ENCODE assay signal across 19 cellular contexts in genomic region chr6:129047834-129048233, GRCh38.
DNase-seq lines count a peak whose midpoint lies in the region; ATAC-seq and TF ChIP-seq lines count a peak whose summit lies in the region.
"Had no signal": no experiment of that assay in that cellular context is flagged by ENCODE, and none has a peak within 500 bp of the region (broad histone marks: within the 10 kb centered on the region; RNA-seq: fewer than 3 reads in every experiment).

No MANE protein-coding gene starts in this region.

- no peaks in the 10 kb centered on the region for H3K9me3 ChIP-seq in right cardiac atrium (ENCODE audit: control insufficient read depth, low read length)
- no peaks in the 10 kb centered on the region for H3K9me3 ChIP-seq in H9 (ENCODE audit: control insufficient read depth, low read depth, low read length)

- 65% methylated on average over 3 of the region's 3 CpGs for WGBS in right cardiac atrium
- WGBS in H9 (ENCODE audit: extremely low coverage, insufficient read length, low lambda C conversion rate) = no CpG with 5 or more reads among the region's 3 CpGs

- no peak overlapping the region for H3K23ac ChIP-seq in H9 (ENCODE audit: insufficient read length, low read depth, low read length)

- no peaks in the 10 kb centered on the region for H4K20me1 ChIP-seq in H9 (ENCODE audit: control insufficient read depth, insufficient read depth, insufficient read length)
- H4K20me1 ChIP-seq: BLaER1 had no signal

- H3K27ac Mint-ChIP-seq in H9 = no peak overlapping the region
- H3K27ac Mint-ChIP-seq: B cell; CD4-positive, CD25-positive, alpha-beta regulatory T cell; CD8-positive, alpha-beta T cell; GM23338; HFFc6 had no signal

- H3K36me3 Mint-ChIP-seq in H9 (ENCODE audit: insufficient read depth in 1 of 3, low read depth in 3 of 3) = peaks cover 0 to 5% (median 0%) of the 10 kb centered on the region in 3 experiments; a peak in 2 of 7 replicates
- H3K36me3 Mint-ChIP-seq: CD4-positive, CD25-positive, alpha-beta regulatory T cell; CD8-positive, alpha-beta T cell had no signal

- no peaks in the 10 kb centered on the region for H3K79me2 ChIP-seq in H9 (ENCODE audit: insufficient read depth, low read length)

- TF ChIP-seq CTCF in H9 (conservative IDR thresholded peaks at IDR 0.05) = no peak

- H3K9ac ChIP-seq in H9 (ENCODE audit: extremely low read depth, insufficient read length, low read length) = no peak overlapping the region
- H3K9ac ChIP-seq: BLaER1 had no signal

- no peak overlapping the region for H4K8ac ChIP-seq in H9 (replicated peaks; ENCODE audit: insufficient read length, low read depth, low read length)

- H3K56ac ChIP-seq in H9 (ENCODE audit: insufficient read length, low read depth, low read length) = no peak overlapping the region

- H3K4me1 ChIP-seq in right cardiac atrium (ENCODE audit: control insufficient read depth, insufficient read depth, low read length) (no peaks in the 10 kb centered on the region), H9 (ENCODE audit: insufficient read depth, low read length) (no peaks in the 10 kb centered on the region)
- H3K4me1 ChIP-seq: BLaER1, HAP-1 had no signal

- ATAC-seq in Right ventricle myocardium inferior = peak; percentile 51
- ATAC-seq in left cardiac atrium = peak; percentile 57 to 75
- peak; percentile 56 to 60 for ATAC-seq in right cardiac atrium
- ATAC-seq: CD8-positive, alpha-beta T cell; GM23338 had no signal

- no peak overlapping the region for H2BK15ac ChIP-seq in H9 (ENCODE audit: low read depth, low read length)

- H2AFZ ChIP-seq in H9 (ENCODE audit: low read length) = no peak overlapping the region
- H2AFZ ChIP-seq: GM23338 had no signal

- H2BK20ac ChIP-seq in H9 (ENCODE audit: low read depth, low read length, poor library complexity, severe bottlenecking) = no peak overlapping the region

- no peak overlapping the region for H3K4ac ChIP-seq in H9 (ENCODE audit: low read depth, low read length)

- H3K14ac ChIP-seq in H9 (ENCODE audit: insufficient read depth, low read length) = no peak overlapping the region

- H3K4me3 ChIP-seq in right cardiac atrium (ENCODE audit: low read length) = no peak overlapping the region
- H3K4me3 ChIP-seq: BLaER1, GM23338, HAP-1 had no signal

- no peak overlapping the region for H3K27ac ChIP-seq in right cardiac atrium (ENCODE audit: low read length)
- H3K27ac ChIP-seq in H9 (ENCODE audit: insufficient read length, low read depth, low read length) = no peak overlapping the region
- H3K27ac ChIP-seq: 22Rv1, BLaER1, C4-2B had no signal

- intact Hi-C loops in Right ventricle myocardium inferior (cut with DNase I) = no loop called here
- intact Hi-C loops in cardiac septum (cut with DNase I) = no loop called here
- intact Hi-C loops in left cardiac atrium (cut with DNase I) = no loop called here
- intact Hi-C loops in right cardiac atrium (cut with DNase I) = no loop called here

- no peaks in the 10 kb centered on the region for H3K27me3 Mint-ChIP-seq in H9 (ENCODE audit: low read depth)
- H3K27me3 Mint-ChIP-seq: B cell had no signal

- H2BK120ac ChIP-seq in H9 (ENCODE audit: low read depth, low read length, poor library complexity, severe bottlenecking) = no peak overlapping the region

- H3K4me3 Mint-ChIP-seq in H9 = no peak overlapping the region
- H3K4me3 Mint-ChIP-seq: B cell; CD4-positive, CD25-positive, alpha-beta regulatory T cell; CD8-positive, alpha-beta T cell; GM23338; HFFc6 had no signal

- H3K9me3 Mint-ChIP-seq in H9 = peaks cover 0 to 5% of the 10 kb centered on the region in 2 experiments; a peak in 3 of 5 replicates

- no peak overlapping the region for H3K18ac ChIP-seq in H9 (ENCODE audit: insufficient read length, low read depth, low read length)

- no peak overlapping the region for H4K91ac ChIP-seq in H9 (ENCODE audit: insufficient read length, low read depth, low read length)

- H2AK5ac ChIP-seq in H9 (ENCODE audit: insufficient read length, low read length) = no peak overlapping the region

- H3K27me3 ChIP-seq in right cardiac atrium (ENCODE audit: control insufficient read depth, insufficient read depth) (no peaks in the 10 kb centered on the region), H9 (ENCODE audit: insufficient read depth, low read length) (no peaks in the 10 kb centered on the region)
- H3K27me3 ChIP-seq: BLaER1 had no signal

- H3K23me2 ChIP-seq in H9 (ENCODE audit: insufficient read length, low read depth, low read length, poor library complexity, severe bottlenecking) = no peaks in the 10 kb centered on the region

- no peaks in the 10 kb centered on the region for H3K4me1 Mint-ChIP-seq in H9
- H3K4me1 Mint-ChIP-seq: B cell; CD4-positive, CD25-positive, alpha-beta regulatory T cell; GM23338 had no signal

- no peaks in the 10 kb centered on the region for H3K79me1 ChIP-seq in H9 (ENCODE audit: insufficient read depth, low read depth, low read length, poor library complexity, severe bottlenecking)

- H3T11ph ChIP-seq in H9 (ENCODE audit: low read length) = no peak overlapping the region

- DNase-seq in Right ventricle myocardium inferior (ENCODE audit: missing footprints) (no peak), cardiac septum (ENCODE audit: low spot score) (no peak), left cardiac atrium (no peak), right cardiac atrium (no peak), H9 (no peak), kidney glomerular epithelial cell (lab: John Stamatoyannopoulos, UW) (no peak)
- DNase-seq: CD4-positive, CD25-positive, alpha-beta regulatory T cell; CD8-positive, alpha-beta T cell; DMS 273 treated with DMSO at 0.1 percent for 48 hours; DMS53; DMS79 treated with DMSO at 0.1 percent for 48 hours; GF-D8; HFFc6 had no signal

- H4K5ac ChIP-seq in H9 (ENCODE audit: insufficient read length, low read depth, low read length) = no peak overlapping the region

- H2BK12ac ChIP-seq in H9 (ENCODE audit: insufficient read length, low read depth, low read length) = no peak overlapping the region

- H2BK5ac ChIP-seq in H9 (ENCODE audit: insufficient read length, low read length) = no peak overlapping the region

- no peak overlapping the region for H3K4me2 ChIP-seq in H9 (ENCODE audit: insufficient read depth, insufficient read length, low read length)
- H3K4me2 ChIP-seq: BLaER1, GM23338 had no signal
